In the genomic region with DNA sequence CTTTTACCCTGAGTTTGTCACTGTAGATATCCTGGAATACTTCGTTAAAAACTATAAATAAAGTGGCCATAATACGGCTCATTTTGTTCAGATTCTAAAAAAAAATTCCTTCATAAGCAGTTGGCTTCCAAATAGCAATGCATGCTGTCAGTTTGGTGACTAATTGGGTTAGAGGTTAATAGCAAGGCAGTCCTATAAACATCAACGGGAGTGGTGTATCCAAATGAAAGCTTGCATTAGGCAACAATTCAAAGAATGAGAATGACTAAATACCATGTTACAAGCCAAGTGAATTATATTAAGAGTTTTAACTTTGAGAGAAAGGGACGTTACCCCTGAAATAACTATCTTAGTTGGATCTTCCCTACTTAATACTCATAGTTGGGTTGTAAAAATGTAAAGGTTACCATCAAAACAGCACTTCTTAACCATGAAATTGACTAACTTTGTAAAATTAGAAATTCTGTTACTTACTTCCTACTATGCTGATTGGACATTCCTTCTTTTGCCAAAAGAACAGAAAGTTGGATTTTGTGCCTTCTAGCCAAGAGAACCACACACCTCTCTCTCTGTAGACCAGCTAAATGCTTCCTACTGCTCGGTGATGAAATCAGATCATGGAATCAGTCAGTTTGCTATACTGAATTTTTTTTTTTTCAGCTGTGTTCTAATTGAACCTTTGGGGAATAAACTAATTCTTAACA, we compare ENCODE assay signal across 8 cellular contexts.
DNase-seq lines count a peak whose midpoint lies in the region; ATAC-seq and TF ChIP-seq lines count a peak whose summit lies in the region.

No MANE protein-coding gene starts in this region.

- no peak overlapping the region for H3K4me3 ChIP-seq in sigmoid colon

- H3K27ac ChIP-seq in sigmoid colon = peak overlapping the region; percentile 68 to 89 (median 77)

- peaks cover 0 to 75% (median 65%) of the 10 kb centered on the region in 4 donors for H3K4me1 ChIP-seq in sigmoid colon

- ATAC-seq in GM21737 (IDR thresholded peaks at IDR 0.05; ENCODE audit: unreplicated experiment) (no peak), GM21576 (IDR thresholded peaks at IDR 0.05; ENCODE audit: unreplicated experiment) (no peak)

- TF ChIP-seq EP300 in sigmoid colon (IDR thresholded peaks at IDR 0.05) = no peak

- H3K36me3 ChIP-seq in sigmoid colon = no peaks in the 10 kb centered on the region

- no peaks in the 10 kb centered on the region for H3K9me3 ChIP-seq in sigmoid colon

- TF ChIP-seq CTCF in sigmoid colon (IDR thresholded peaks at IDR 0.05) = no peak

- no peak for TF ChIP-seq POLR2A in sigmoid colon (IDR thresholded peaks at IDR 0.05)

- intact Hi-C loops in sigmoid colon (cut with DNase I) = loop anchor here (5.0 kb wide), 1 partner anchor 102 kb away; no protein-coding TSS in a partner anchor

- DNase-seq in GM04503 (ENCODE audit: low read depth) = peak; percentile 92
- peak; percentile 68 for DNase-seq in SW480 (ENCODE audit: low spot score)
- DNase-seq in glomerular endothelial cell (ENCODE audit: extremely low read depth, low read depth, low spot score) = peak; percentile 54
- no peak for DNase-seq in sigmoid colon
- no peak for DNase-seq in iPS-NIHi7 (ENCODE audit: extremely low spot score)
- no peak for DNase-seq in NCI-H2081 (lab: John Stamatoyannopoulos, UW)

- WGBS in sigmoid colon, 2 donors = 33 to 61% methylated on average over 5 of the region's 5 CpGs

- no peaks in the 10 kb centered on the region for H3K27me3 ChIP-seq in sigmoid colon

Comparison
In these comparisons a context has a peak if more than half of its experiments do, and no peak if none do; other contexts are left out.
1. DNase-seq: peak in GM04503 (single experiment), SW480 (single experiment) and glomerular endothelial cell (single experiment); none in sigmoid colon (single experiment), iPS-NIHi7 (single experiment) and NCI-H2081 (0 of 2).